ENCODE assay signal across 12 cellular contexts in the genomic region with DNA sequence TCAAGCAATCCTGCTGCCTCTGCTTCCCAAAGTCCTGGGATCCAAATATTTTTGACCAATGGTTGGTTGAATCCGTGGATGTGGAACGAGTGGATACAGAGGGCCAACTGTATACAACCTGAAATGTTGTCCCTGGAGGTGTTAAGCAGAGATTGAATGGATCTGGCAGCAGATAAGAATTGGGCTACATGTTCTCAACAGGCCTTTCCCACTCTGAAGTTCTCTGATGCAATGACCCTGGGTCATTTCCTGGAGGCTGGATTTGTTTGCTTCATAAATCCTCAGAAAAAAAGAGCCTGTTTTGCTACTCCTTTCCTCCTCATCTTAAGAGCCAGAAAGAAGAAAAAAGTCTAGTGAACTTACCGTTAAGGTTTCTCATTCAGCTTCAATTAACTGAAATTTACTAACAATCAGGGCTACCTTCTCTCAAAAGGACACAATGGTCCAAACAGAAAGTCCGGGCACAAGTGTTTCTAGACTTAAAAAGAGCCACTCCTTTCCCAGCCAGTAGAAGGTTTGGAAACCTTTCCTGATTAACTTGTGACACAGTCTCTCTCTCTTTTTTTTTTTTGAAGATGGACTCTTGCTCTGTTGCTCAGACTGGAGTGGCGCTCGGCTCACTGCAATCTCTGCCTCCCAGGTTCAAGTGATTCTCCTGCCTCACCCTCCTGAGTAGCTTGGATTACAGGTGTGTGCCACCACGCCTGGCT. TPM values are rescaled to one million over a fixed set of nuclear protein-coding genes. Genes with fewer than 3 reads are reported as not detected.
DNase-seq lines count a peak whose midpoint lies in the region; ATAC-seq lines count a peak whose summit lies in the region.
"Had no signal": no experiment of that assay in that cellular context is flagged by ENCODE, and none has a peak within 500 bp of the region (broad histone marks: within the 10 kb centered on the region; RNA-seq: fewer than 3 reads in every experiment).

No MANE protein-coding gene starts in this region.

- H3K9me3 Mint-ChIP-seq in activated naive CD4-positive, alpha-beta T cell treated with anti-CD3 and anti-CD28 coated beads for 36 hours = peaks cover 2% of the 10 kb centered on the region
- H3K9me3 Mint-ChIP-seq in activated naive CD8-positive, alpha-beta T cell treated with anti-CD3 and anti-CD28 coated beads, Interleukin-2, amount 50 U/mL, for 24 hours = peaks cover 4% of the 10 kb centered on the region

- intact Hi-C loops in activated naive CD4-positive, alpha-beta T cell treated with anti-CD3 and anti-CD28 coated beads for 36 hours (cut with micrococcal nuclease) = no loop called here

- peak overlapping the region; percentile 89 for H3K27ac Mint-ChIP-seq in activated naive CD4-positive, alpha-beta T cell treated with anti-CD3 and anti-CD28 coated beads for 36 hours
- H3K27ac Mint-ChIP-seq in activated naive CD8-positive, alpha-beta T cell treated with anti-CD3 and anti-CD28 coated beads, Interleukin-2, amount 50 U/mL, for 24 hours = peak overlapping the region; percentile 85

- H3K27ac ChIP-seq in subcutaneous abdominal adipose tissue (ENCODE audit: low read depth, low read length) = peak overlapping the region; percentile 57

- peaks cover 11% of the 10 kb centered on the region for H3K36me3 Mint-ChIP-seq in activated naive CD4-positive, alpha-beta T cell treated with anti-CD3 and anti-CD28 coated beads for 36 hours (ENCODE audit: low read depth)
- H3K36me3 Mint-ChIP-seq in activated naive CD8-positive, alpha-beta T cell treated with anti-CD3 and anti-CD28 coated beads, Interleukin-2, amount 50 U/mL, for 24 hours (ENCODE audit: low read depth) = peaks cover 31% of the 10 kb centered on the region

- CTCF ChIA-PET in activated naive CD4-positive, alpha-beta T cell treated with anti-CD3 and anti-CD28 coated beads for 36 hours (lab: Charles Lee) = interaction anchor here (0.6 to 10.0 kb wide), 3 partner anchors 11 to 210 kb away, joined by 3 to 204 read pairs (median 3); no protein-coding TSS in a partner anchor

- H3K4me3 Mint-ChIP-seq in activated naive CD4-positive, alpha-beta T cell treated with anti-CD3 and anti-CD28 coated beads for 36 hours = no peak overlapping the region
- H3K4me3 Mint-ChIP-seq in activated naive CD8-positive, alpha-beta T cell treated with anti-CD3 and anti-CD28 coated beads, Interleukin-2, amount 50 U/mL, for 24 hours = peak overlapping the region; percentile 99

- H3K27me3 Mint-ChIP-seq in activated naive CD4-positive, alpha-beta T cell treated with anti-CD3 and anti-CD28 coated beads for 36 hours (ENCODE audit: low read depth) = no peaks in the 10 kb centered on the region
- no peaks in the 10 kb centered on the region for H3K27me3 Mint-ChIP-seq in activated naive CD8-positive, alpha-beta T cell treated with anti-CD3 and anti-CD28 coated beads, Interleukin-2, amount 50 U/mL, for 24 hours

- no peak for ATAC-seq in activated naive CD8-positive, alpha-beta T cell treated with anti-CD3 and anti-CD28 coated beads, Interleukin-2, amount 50 U/mL, for 24 hours
- ATAC-seq: Panc1 had no signal

- H3K27me3 ChIP-seq in subcutaneous abdominal adipose tissue (ENCODE audit: control insufficient read depth in 5 of 5, insufficient read depth in 4 of 5, low read length in 5 of 5) = no peaks in the 10 kb centered on the region

- peaks cover 75% of the 10 kb centered on the region for H3K4me1 Mint-ChIP-seq in activated naive CD4-positive, alpha-beta T cell treated with anti-CD3 and anti-CD28 coated beads for 36 hours (ENCODE audit: low read depth)
- H3K4me1 Mint-ChIP-seq in activated naive CD8-positive, alpha-beta T cell treated with anti-CD3 and anti-CD28 coated beads, Interleukin-2, amount 50 U/mL, for 24 hours = peaks cover 88% of the 10 kb centered on the region

- no peak overlapping the region for H3K4me3 ChIP-seq in subcutaneous abdominal adipose tissue (ENCODE audit: low read depth in 1 of 5, low read length in 5 of 5)

- DNase-seq in activated naive CD4-positive, alpha-beta T cell treated with anti-CD3 and anti-CD28 coated beads for 36 hours = no peak
- no peak for DNase-seq in activated naive CD4-positive, alpha-beta T cell treated with Interleukin-2 at 50 U/mL for 16 hours
- DNase-seq in activated naive CD8-positive, alpha-beta T cell treated with anti-CD3 and anti-CD28 coated beads, Interleukin-2, amount 50 U/mL, for 24 hours = no peak
- peak; percentile 81 for DNase-seq in iris pigment epithelial cell (ENCODE audit: low read depth)
- DNase-seq in GOT3 (lab: John Stamatoyannopoulos, UW) = no peak
- no peak for DNase-seq in COR-L47 (lab: John Stamatoyannopoulos, UW)
- DNase-seq in NCI-H1092 treated with DMSO at 0.1 percent for 48 hours (lab: John Stamatoyannopoulos, UW) = no peak
- DNase-seq: midbrain; NCI-H1092; stimulated activated CD4-positive, alpha-beta T cell treated with anti-CD3 and anti-CD28 coated beads, Interleukin-2, amount 100 ng/mL, for 24 hours had no signal

- H3K36me3 ChIP-seq in subcutaneous abdominal adipose tissue (ENCODE audit: control insufficient read depth in 5 of 5, insufficient read depth in 5 of 5, low read length in 5 of 5) = no peaks in the 10 kb centered on the region

- H3K9me3 ChIP-seq in subcutaneous abdominal adipose tissue (ENCODE audit: control insufficient read depth in 5 of 5, low read length in 5 of 5) = no peaks in the 10 kb centered on the region

- peaks cover 6 to 34% (median 22%) of the 10 kb centered on the region in 5 donors for H3K4me1 ChIP-seq in subcutaneous abdominal adipose tissue (ENCODE audit: control insufficient read depth in 5 of 5, insufficient read depth in 5 of 5, low read length in 5 of 5)

- peak overlapping the region in 2 of 5 donors; percentile 40 to 42 for H3K9ac ChIP-seq in subcutaneous abdominal adipose tissue (ENCODE audit: low read length in 5 of 5)

RNA-seq across cellular contexts. Expression of a gene that starts 6.5 kb away (rescaled TPM):
- 10 to 100 TPM; 36.4 to 37.7 TPM for total RNA-seq in activated naive CD4-positive, alpha-beta T cell treated with anti-CD3 and anti-CD28 coated beads for 36 hours
